In genomic region chr14:23217621-23218020, GRCh38 we compare ENCODE assay signal across 25 cellular contexts. TPM values are rescaled to one million over a fixed set of nuclear protein-coding genes. Genes with fewer than 3 reads are reported as not detected.
DNase-seq lines count a peak whose midpoint lies in the region; ATAC-seq, FAIRE-seq and TF ChIP-seq lines count a peak whose summit lies in the region.
"Had no signal": no experiment of that assay in that cellular context is flagged by ENCODE, and none has a peak within 500 bp of the region (broad histone marks: within the 10 kb centered on the region; RNA-seq: fewer than 3 reads in every experiment).

No MANE protein-coding gene starts in this region.

- CTCF ChIA-PET in H1 (lab: Charles Lee; ENCODE audit: partially characterized antibody) = interaction anchor here (0.5 to 1.4 kb wide), 5 partner anchors 10 to 862 kb away, joined by 3 to 4 read pairs (median 3); no protein-coding TSS in a partner anchor
- CTCF ChIA-PET in activated CD4-positive, alpha-beta T cell treated with anti-CD3 and anti-CD28 coated beads, Interleukin-2, amount 10 ng/mL, durations not matched to agents 7 days and 5 days (lab: Charles Lee) = no interaction called here

- H3K4me1 Mint-ChIP-seq in GM23338 (peaks cover 19% of the 10 kb centered on the region), glutamatergic neuron (ENCODE audit: low read depth, unreplicated experiment) (no peaks in the 10 kb centered on the region)
- no peaks in the 10 kb centered on the region for H3K4me1 Mint-ChIP-seq in activated CD4-positive, alpha-beta T cell treated with anti-CD3 and anti-CD28 coated beads, Interleukin-2, amount 10 ng/mL, durations not matched to agents 7 days and 5 days
- H3K4me1 Mint-ChIP-seq: CD4-positive, alpha-beta memory T cell had no signal

- no peak for TF ChIP-seq EP300 in H1 (IDR thresholded peaks at IDR 0.05; ENCODE audit: borderline replicate concordance in 1 of 2, low read depth in 2 of 2, low read length in 2 of 2)

- WGBS in H1 (ENCODE audit: extremely low coverage in 1 of 2, insufficient coverage in 1 of 2, insufficient read length in 1 of 2, insufficient replicate concordance in 2 of 2, low coverage in 1 of 2, low lambda C conversion rate in 2 of 2, missing lambda C conversion rate in 1 of 2), 2 experiments = 87% methylated on average over 2 of the region's 2 CpGs; no CpG with 5 or more reads in 1 of the 2 experiments

- H3K4me3 Mint-ChIP-seq in GM23338 = no peak overlapping the region
- no peak overlapping the region for H3K4me3 Mint-ChIP-seq in glutamatergic neuron (ENCODE audit: unreplicated experiment)
- H3K4me3 Mint-ChIP-seq in activated CD4-positive, alpha-beta T cell treated with anti-CD3 and anti-CD28 coated beads, Interleukin-2, amount 10 ng/mL, durations not matched to agents 7 days and 5 days = no peak overlapping the region
- H3K4me3 Mint-ChIP-seq: CD4-positive, alpha-beta memory T cell had no signal

- no peak overlapping the region for H2BK12ac ChIP-seq in H1 (ENCODE audit: low read depth, low read length)

- no peak overlapping the region for H3K56ac ChIP-seq in H1 (replicated peaks; ENCODE audit: insufficient read length, low read depth, low read length)

- TF ChIP-seq RAD21 in H1 (IDR thresholded peaks at IDR 0.05 in 1 of 2, conservative IDR thresholded peaks at IDR 0.05 in 1 of 2; ENCODE audit: low read depth in 2 of 2, low read length in 2 of 2) = no peak

- no peaks in the 10 kb centered on the region for H3K23me2 ChIP-seq in H1 (ENCODE audit: low read depth, low read length)

- no peak overlapping the region for H2BK5ac ChIP-seq in H1 (ENCODE audit: low read depth, low read length)

- H2BK20ac ChIP-seq in H1 (ENCODE audit: low read length) = no peak overlapping the region; the same call in 1 of the 2 replicates

- POLR2A ChIA-PET in H1 (lab: Charles Lee; ENCODE audit: partially characterized antibody) = no interaction called here
- POLR2A ChIA-PET in activated CD4-positive, alpha-beta T cell treated with anti-CD3 and anti-CD28 coated beads, Interleukin-2, amount 10 ng/mL, durations not matched to agents 7 days and 5 days (lab: Charles Lee) = no interaction called here

- H2BK15ac ChIP-seq in H1 (ENCODE audit: low read length) = no peak overlapping the region

- no peak overlapping the region for H4K91ac ChIP-seq in H1 (replicated peaks; ENCODE audit: insufficient read length, low read length)

- peak overlapping the region; percentile 80; the same call in 1 of the 2 replicates for H2AFZ ChIP-seq in GM23338
- H2AFZ ChIP-seq in KMS-11 (ENCODE audit: low read depth) = peak overlapping the region; percentile 30; the same call in 1 of the 2 replicates
- peak overlapping the region; percentile 41 for H2AFZ ChIP-seq in H1 (ENCODE audit: low read length)

- DNase-seq in GM23338 (ENCODE audit: low spot score) = no peak
- DNase-seq in H1 (ENCODE audit: low read depth in 1 of 2, low spot score in 2 of 2) = no peak
- DNase-seq in foreskin keratinocyte = peak; percentile 63 to 73
- DNase-seq in NCI-H1105 (lab: John Stamatoyannopoulos, UW) = no peak
- DNase-seq in glutamatergic neuron = no peak
- no peak for DNase-seq in NCI-H446 treated with DMSO at 0.1 percent for 48 hours (lab: John Stamatoyannopoulos, UW)
- DNase-seq in activated CD4-positive, alpha-beta T cell treated with anti-CD3 and anti-CD28 coated beads, Interleukin-2, amount 10 ng/mL, durations not matched to agents 7 days and 5 days = no peak
- DNase-seq: C1 segment of cervical spinal cord; Calu3; CD4-positive, alpha-beta memory T cell; COR-L47; DMS53; DMS79 treated with DMSO at 0.1 percent for 48 hours; GF-D8; GOT3; H7; HCEC 1CT had no signal

- H3K9ac ChIP-seq in KMS-11 = peak overlapping the region; percentile 20; the same call in 1 of the 2 replicates
- no peak overlapping the region for H3K9ac ChIP-seq in H1 (replicated peaks in 1 of 4; ENCODE audit: extremely low read depth in 1 of 4, low read depth in 3 of 4, low read length in 3 of 4)

- TF ChIP-seq CTCF in GM23338 (conservative IDR thresholded peaks at IDR 0.05; ENCODE audit: low read depth in 2 of 2) = no peak
- no peak for TF ChIP-seq CTCF in KMS-11 (conservative IDR thresholded peaks at IDR 0.05; ENCODE audit: low read depth, low read length)
- no peak for TF ChIP-seq CTCF in H1 (IDR thresholded peaks at IDR 0.05; ENCODE audit: control extremely low read depth in 1 of 3, insufficient read depth in 1 of 3, low read depth in 1 of 3, low read length in 3 of 3)
- TF ChIP-seq CTCF in foreskin keratinocyte (conservative IDR thresholded peaks at IDR 0.05) = no peak
- no peak for TF ChIP-seq CTCF in glutamatergic neuron (IDR thresholded peaks at IDR 0.05; ENCODE audit: partially characterized antibody, unreplicated experiment)

- ATAC-seq in GM23338 = no peak
- no peak for ATAC-seq in foreskin keratinocyte

- no peaks in the 10 kb centered on the region for H3K79me1 ChIP-seq in H1 (ENCODE audit: low read depth, low read length)

- H3K4ac ChIP-seq in H1 (replicated peaks; ENCODE audit: insufficient read length, low read depth, low read length) = no peak overlapping the region

- peaks cover 13% of the 10 kb centered on the region; the same call in 2 of the 3 replicates for H3K36me3 Mint-ChIP-seq in GM23338 (ENCODE audit: low read depth)
- peaks cover 9% of the 10 kb centered on the region for H3K36me3 Mint-ChIP-seq in glutamatergic neuron (ENCODE audit: unreplicated experiment)
- no peaks in the 10 kb centered on the region for H3K36me3 Mint-ChIP-seq in activated CD4-positive, alpha-beta T cell treated with anti-CD3 and anti-CD28 coated beads, Interleukin-2, amount 10 ng/mL, durations not matched to agents 7 days and 5 days (ENCODE audit: low read depth)

- no peaks in the 10 kb centered on the region for H4K20me1 ChIP-seq in GM23338 (replicated peaks; ENCODE audit: insufficient read depth)
- H4K20me1 ChIP-seq in KMS-11 (ENCODE audit: insufficient read depth) = no peaks in the 10 kb centered on the region
- H4K20me1 ChIP-seq in H1 (replicated peaks in 1 of 2; ENCODE audit: control insufficient read depth in 1 of 2, insufficient read depth in 2 of 2, low read length in 2 of 2) = no peaks in the 10 kb centered on the region

- H3K9me3 Mint-ChIP-seq in GM23338 (peaks cover 13% of the 10 kb centered on the region; the same call in 2 of the 3 replicates), glutamatergic neuron (ENCODE audit: unreplicated experiment) (peaks cover 3% of the 10 kb centered on the region)
- no peaks in the 10 kb centered on the region for H3K9me3 Mint-ChIP-seq in activated CD4-positive, alpha-beta T cell treated with anti-CD3 and anti-CD28 coated beads, Interleukin-2, amount 10 ng/mL, durations not matched to agents 7 days and 5 days

- H4K8ac ChIP-seq in H1 (ENCODE audit: extremely low read depth, insufficient read depth, low read length) = no peak overlapping the region

- H3K14ac ChIP-seq in H1 (ENCODE audit: insufficient read length) = no peak overlapping the region

- TF ChIP-seq POLR2A in H1 (IDR thresholded peaks at IDR 0.05; ENCODE audit: control extremely low read depth in 1 of 2, low read depth in 2 of 2, low read length in 2 of 2) = no peak

- no peak overlapping the region for H4K5ac ChIP-seq in H1 (ENCODE audit: insufficient read length, low read depth, low read length)

- H3K4me3 ChIP-seq in GM23338 (no peak overlapping the region), KMS-11 (IDR thresholded peaks at IDR 0.05; ENCODE audit: insufficient read depth, low read depth, low read length) (no peak overlapping the region), H1 (ENCODE audit: extremely low read depth in 1 of 4, insufficient read depth in 2 of 4, low read depth in 3 of 4, low read length in 4 of 4) (no peak overlapping the region)

- H3K9me3 ChIP-seq in H1 (ENCODE audit: insufficient read depth in 2 of 2, low read depth in 1 of 2, low read length in 1 of 2) = peaks cover 0 to 6% of the 10 kb centered on the region in 2 experiments; a peak in 2 of 4 replicates

- no peak overlapping the region for H2BK120ac ChIP-seq in H1 (replicated peaks; ENCODE audit: low read depth, low read length)

- H3K9me2 ChIP-seq in GM23338 (ENCODE audit: insufficient read depth) = peaks cover 5% of the 10 kb centered on the region; the same call in 1 of the 2 replicates

- no peak overlapping the region for H3K27ac Mint-ChIP-seq in GM23338
- H3K27ac Mint-ChIP-seq in glutamatergic neuron (ENCODE audit: unreplicated experiment) = no peak overlapping the region
- H3K27ac Mint-ChIP-seq in activated CD4-positive, alpha-beta T cell treated with anti-CD3 and anti-CD28 coated beads, Interleukin-2, amount 10 ng/mL, durations not matched to agents 7 days and 5 days = no peak overlapping the region
- H3K27ac Mint-ChIP-seq: CD4-positive, alpha-beta memory T cell had no signal

- H3K27me3 Mint-ChIP-seq in GM23338 (ENCODE audit: insufficient read depth, low read depth, poor library complexity) = no peaks in the 10 kb centered on the region
- peaks cover 2% of the 10 kb centered on the region for H3K27me3 Mint-ChIP-seq in glutamatergic neuron (ENCODE audit: unreplicated experiment)
- H3K27me3 Mint-ChIP-seq in activated CD4-positive, alpha-beta T cell treated with anti-CD3 and anti-CD28 coated beads, Interleukin-2, amount 10 ng/mL, durations not matched to agents 7 days and 5 days = peaks cover 25% of the 10 kb centered on the region

- H3K4me2 ChIP-seq in GM23338 (no peak overlapping the region), KMS-11 (peak overlapping the region; percentile 48), H1 (ENCODE audit: insufficient read depth in 1 of 2, low read depth in 2 of 2, low read length in 2 of 2) (no peak overlapping the region)

- H3K27me3 ChIP-seq in GM23338 (ENCODE audit: insufficient read depth) = no peaks in the 10 kb centered on the region
- H3K27me3 ChIP-seq in KMS-11 (ENCODE audit: insufficient read depth, low read depth) = no peaks in the 10 kb centered on the region
- no peaks in the 10 kb centered on the region for H3K27me3 ChIP-seq in H1 (replicated peaks in 1 of 4; ENCODE audit: control insufficient read depth in 3 of 4, extremely low read depth in 1 of 4, insufficient read depth in 3 of 4, low read length in 3 of 4)
- H3K27me3 ChIP-seq in foreskin keratinocyte = no peaks in the 10 kb centered on the region

- no peaks in the 10 kb centered on the region for H3F3A ChIP-seq in GM23338 (replicated peaks; ENCODE audit: low read depth)

- peaks cover 6% of the 10 kb centered on the region; the same call in 1 of the 2 replicates for H3K4me1 ChIP-seq in GM23338 (ENCODE audit: insufficient read depth)
- peaks cover 22% of the 10 kb centered on the region for H3K4me1 ChIP-seq in KMS-11 (ENCODE audit: low read depth, poor library complexity, severe bottlenecking)
- peaks cover 0 to 2% (median 0%) of the 10 kb centered on the region in 4 experiments; a peak in 2 of 7 replicates for H3K4me1 ChIP-seq in H1 (replicated peaks in 1 of 4; ENCODE audit: control insufficient read depth in 3 of 4, insufficient read depth in 4 of 4, low read length in 3 of 4)
- H3K4me1 ChIP-seq in foreskin keratinocyte = peaks cover 10% of the 10 kb centered on the region

- H3K18ac ChIP-seq in H1 (ENCODE audit: extremely low read depth, low read length) = no peak overlapping the region

- FAIRE-seq in H1 (lab: Jason Lieb, UNC) = no peak
- FAIRE-seq: GM12891, GM18507 had no signal

- H3K23ac ChIP-seq in H1 (ENCODE audit: insufficient read length) = no peak overlapping the region

- no peaks in the 10 kb centered on the region for H3K79me2 ChIP-seq in GM23338 (replicated peaks; ENCODE audit: insufficient read depth)
- no peaks in the 10 kb centered on the region for H3K79me2 ChIP-seq in KMS-11 (ENCODE audit: insufficient read depth, low read depth)
- no peaks in the 10 kb centered on the region for H3K79me2 ChIP-seq in H1 (ENCODE audit: control insufficient read depth in 1 of 2, insufficient read depth in 2 of 2, low read length in 2 of 2)

- H3K36me3 ChIP-seq in GM23338 (ENCODE audit: insufficient read depth) (no peaks in the 10 kb centered on the region; the same call in 1 of the 2 replicates), KMS-11 (ENCODE audit: insufficient read depth) (no peaks in the 10 kb centered on the region), H1 (ENCODE audit: control insufficient read depth in 2 of 4, insufficient read depth in 4 of 4, low read length in 3 of 4) (no peaks in the 10 kb centered on the region)

- H2AK5ac ChIP-seq in H1 (ENCODE audit: low read depth, low read length) = no peak overlapping the region

- H3K27ac ChIP-seq in GM23338 (ENCODE audit: low read depth) (no peak overlapping the region), KMS-11 (peak overlapping the region; percentile 74), H1 (ENCODE audit: low read depth, low read length) (no peak overlapping the region), foreskin keratinocyte (peak overlapping the region; percentile 20)

RNA-seq across cellular contexts. Expression of gene RNF212B, which starts 20.1 kb away (rescaled TPM):
- not detected in 2 replicates for total RNA-seq in GM23338 (2014; rRNA removed; shearing (Covaris generic))
- 0.68 TPM in 1 of 2 replicates, not detected in the other for polyA plus RNA-seq in GM23338 (2016; fragmentation: Nextera tagmentation; extraction: Ambion mirVana)
- total RNA-seq in H1 (2021; fragmentation: NEBNext Ultra II Directional; extraction: Animal tissue kit (Norgen Biotek cat#: 25700)) = 1.2 TPM in 1 of 2 replicates, not detected in the other
- 0.36 and 0.95 TPM in 2 replicates for polyA plus RNA-seq in H1 (2011; rRNA removed)
- polyA plus RNA-seq in H1 (2011; cell fraction: cytosol; rRNA removed) = 0.32 TPM
- 0.36 TPM for polyA plus RNA-seq in H1 (2011; cell fraction: nucleus; rRNA removed)
- polyA plus RNA-seq in H1 (2012, experiment 1 of 2) = 0.20 to 1.1 TPM (median 0.38 TPM) in 3 of 4 replicates, not detected in the other
- 0.20 TPM for polyA plus RNA-seq in H1 (2012, experiment 2 of 2)
- polyA plus RNA-seq in H1 (2013, experiment 1 of 2) = 0.34 TPM
- 0.55 TPM for polyA plus RNA-seq in H1 (2013, experiment 2 of 2)
- polyA minus RNA-seq in H1 (2011; rRNA and poly(A)+ RNA removed) = 0.44 and 0.95 TPM in 2 replicates
- not detected for polyA minus RNA-seq in H1 (2011; cell fraction: cytosol; rRNA and poly(A)+ RNA removed)
- not detected for polyA minus RNA-seq in H1 (2011; cell fraction: nucleus; rRNA and poly(A)+ RNA removed)
- not detected in 2 replicates for total RNA-seq in foreskin keratinocyte
- 0.04 and 0.17 TPM in 2 replicates for polyA plus RNA-seq in foreskin keratinocyte
- total RNA-seq in glutamatergic neuron (ENCODE audit: unreplicated experiment) = not detected
- total RNA-seq in activated CD4-positive, alpha-beta T cell treated with anti-CD3 and anti-CD28 coated beads, Interleukin-2, amount 10 ng/mL, durations not matched to agents 7 days and 5 days = not detected
- total RNA-seq: A172; A673; Calu3; CD4-positive, alpha-beta memory T cell; Daoy; G401 had no signal
- polyA plus RNA-seq: BJ; CD4-positive, alpha-beta memory T cell had no signal

RNA-seq across cellular contexts. Expression of gene SLC7A8, which starts 34.2 kb away (rescaled TPM):
- 105 and 117 TPM in 2 replicates for total RNA-seq in GM23338 (2014; rRNA removed; shearing (Covaris generic))
- polyA plus RNA-seq in GM23338 (2016; fragmentation: Nextera tagmentation; extraction: Ambion mirVana) = 122 and 124 TPM in 2 replicates
- total RNA-seq in H1 (2021; fragmentation: NEBNext Ultra II Directional; extraction: Animal tissue kit (Norgen Biotek cat#: 25700)) = 204 and 209 TPM in 2 replicates
- 181 and 182 TPM in 2 replicates for polyA plus RNA-seq in H1 (2011; rRNA removed)
- polyA plus RNA-seq in H1 (2011; cell fraction: cytosol; rRNA removed) = 72.1 TPM
- 146 TPM for polyA plus RNA-seq in H1 (2011; cell fraction: nucleus; rRNA removed)
- polyA plus RNA-seq in H1 (2012, experiment 1 of 2) = 162 to 194 TPM (median 173 TPM) in 4 replicates
- 152 TPM for polyA plus RNA-seq in H1 (2012, experiment 2 of 2)
- 383 TPM for polyA plus RNA-seq in H1 (2013, experiment 1 of 2)
- polyA plus RNA-seq in H1 (2013, experiment 2 of 2) = 341 TPM
- polyA minus RNA-seq in H1 (2011; rRNA and poly(A)+ RNA removed) = 234 and 286 TPM in 2 replicates
- polyA minus RNA-seq in H1 (2011; cell fraction: cytosol; rRNA and poly(A)+ RNA removed) = 176 TPM
- 79.9 TPM for polyA minus RNA-seq in H1 (2011; cell fraction: nucleus; rRNA and poly(A)+ RNA removed)
- 73.2 TPM in 2 replicates for total RNA-seq in foreskin keratinocyte
- polyA plus RNA-seq in foreskin keratinocyte = 52.7 and 56.7 TPM in 2 replicates
- 7.9 TPM for total RNA-seq in glutamatergic neuron (ENCODE audit: unreplicated experiment)
- total RNA-seq in activated CD4-positive, alpha-beta T cell treated with anti-CD3 and anti-CD28 coated beads, Interleukin-2, amount 10 ng/mL, durations not matched to agents 7 days and 5 days = under 1 TPM; 0.27 to 0.64 TPM
- total RNA-seq: Calu3 had no signal

Comparison
In these comparisons a context has a peak if more than half of its experiments do, and no peak if none do; other contexts are left out.
1. DNase-seq: peak in foreskin keratinocyte (2 of 2); none in GM23338 (single experiment), H1 (0 of 2), NCI-H1105 (single experiment), glutamatergic neuron (single experiment), NCI-H446 treated with DMSO at 0.1 percent for 48 hours (single experiment) and activated CD4-positive, alpha-beta T cell treated with anti-CD3 and anti-CD28 coated beads, Interleukin-2, amount 10 ng/mL, durations not matched to agents 7 days and 5 days (single experiment).
2. H2AFZ ChIP-seq: peak in every context shown above with its lines; median percentile 80 in GM23338; 41 in H1; 30 in KMS-11.
3. H3K27ac ChIP-seq: peak in KMS-11 (single experiment) and foreskin keratinocyte (single experiment); none in GM23338 (single experiment) and H1 (single experiment).